ENCODE assay signal across 1 cellular context in genomic region chr21:46291561-46291960, GRCh38.
A peak's percentile ranks its signal among the peaks of the same experiment; 100 is the strongest.
TF ChIP-seq lines count a peak whose summit lies in the region.

No MANE protein-coding gene starts in this region.

TF ChIP-seq in HepG2, 621 proteins besides CTCF, POLR2A, EP300 and RAD21:
- no peak for TF ChIP-seq ZNF562 (CRISPR knock-in tag; IDR thresholded peaks at IDR 0.05; ENCODE audit: borderline replicate concordance)
- TF ChIP-seq EEA1 (CRISPR knock-in tag; IDR thresholded peaks at IDR 0.05; ENCODE audit: borderline replicate concordance), result no peak
- TF ChIP-seq POGZ (CRISPR knock-in tag; IDR thresholded peaks at IDR 0.05), result no peak
- no peak for TF ChIP-seq ZMAT3 (CRISPR knock-in tag; conservative IDR thresholded peaks at IDR 0.05)
- TF ChIP-seq MBD4 (IDR thresholded peaks at IDR 0.05; ENCODE audit: borderline replicate concordance, low read length), result no peak
- no peak for TF ChIP-seq ZNF770 (CRISPR knock-in tag; IDR thresholded peaks at IDR 0.05)
- peak in 1 of 2 experiments; percentile 74; a peak in 3 of 4 replicates for TF ChIP-seq MAFK (conservative IDR thresholded peaks at IDR 0.05 in 1 of 2, IDR thresholded peaks at IDR 0.05 in 1 of 2; ENCODE audit: low read length in 2 of 2)
- TF ChIP-seq MAFF (IDR thresholded peaks at IDR 0.05; ENCODE audit: low read depth, low read length), result peak; percentile 59
- no peak for TF ChIP-seq HBP1 (CRISPR knock-in tag; IDR thresholded peaks at IDR 0.05; ENCODE audit: low read depth)
- TF ChIP-seq SIN3A (IDR thresholded peaks at IDR 0.05; ENCODE audit: borderline replicate concordance, low read depth, low read length), result no peak
TF ChIP-seq in HepG2: peak in this region for 2.
